In the genomic region with DNA sequence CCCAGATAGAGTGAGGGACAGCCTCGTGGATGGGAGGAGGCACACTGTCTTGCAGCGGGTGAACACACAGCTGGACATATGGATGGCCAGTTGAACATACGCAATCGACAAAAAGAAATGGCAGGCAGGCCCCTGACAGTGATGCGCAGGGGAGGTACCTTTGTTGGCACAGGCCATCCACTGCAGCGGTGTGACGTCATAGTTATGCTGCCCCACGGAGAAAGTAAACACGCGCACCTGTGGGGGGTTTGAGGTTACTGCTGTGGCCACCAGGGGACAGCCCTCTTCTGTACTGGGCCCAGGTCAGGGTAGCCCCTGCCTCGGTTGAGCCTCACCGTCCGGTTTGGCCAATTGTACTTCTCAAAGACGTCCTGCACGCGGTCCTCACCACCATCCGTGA, we compare ENCODE assay signal across 33 cellular contexts.
"Had no signal": no experiment of that assay in that cellular context is flagged by ENCODE, and none has a peak within 500 bp of the region (broad histone marks: within the 10 kb centered on the region; RNA-seq: fewer than 3 reads in every experiment).

No MANE protein-coding gene starts in this region.

- ATAC-seq: activated CD8-positive, alpha-beta memory T cell treated with anti-CD3 and anti-CD28 coated beads, Interleukin-2, amount 10 ng/mL, durations not matched to agents 7 days and 5 days; activated naive CD8-positive, alpha-beta T cell treated with anti-CD3 and anti-CD28 coated beads, Interleukin-2, amount 50 U/mL, for 24 hours; PC-3; SK-N-SH treated with all-trans-retinoic acid at 6 μM for 48 hours had no signal

- H3K9me3 Mint-ChIP-seq: activated CD4-positive, alpha-beta memory T cell treated with anti-CD3 and anti-CD28 coated beads, Interleukin-2, amount 10 ng/mL, durations not matched to agents 7 days and 5 days; activated naive CD4-positive, alpha-beta T cell treated with anti-CD3 and anti-CD28 coated beads, Interleukin-2, amount 10 ng/mL, durations not matched to agents 7 days and 5 days; activated naive CD8-positive, alpha-beta T cell treated with anti-CD3 and anti-CD28 coated beads, Interleukin-2, amount 50 U/mL, for 24 hours; central memory CD8-positive, alpha-beta T cell had no signal

- DNase-seq: activated CD4-positive, alpha-beta memory T cell treated with anti-CD3 and anti-CD28 coated beads, Interleukin-2, amount 10 ng/mL, durations not matched to agents 7 days and 5 days; activated CD4-positive, alpha-beta T cell treated with anti-CD3 and anti-CD28 coated beads for 1 hour; activated CD4-positive, alpha-beta T cell treated with anti-CD3 and anti-CD28 coated beads for 48 hours; activated CD4-positive, CD25-positive, alpha-beta regulatory T cell; activated CD8-positive, alpha-beta memory T cell treated with anti-CD3 and anti-CD28 coated beads for 24 hours; activated CD8-positive, alpha-beta memory T cell treated with anti-CD3 and anti-CD28 coated beads, Interleukin-2, amount 10 ng/mL, durations not matched to agents 7 days and 5 days; activated CD8-positive, alpha-beta memory T cell treated with anti-CD3 and anti-CD28 coated beads, Interleukin-2, amount 50 U/mL, for 48 hours; activated effector memory CD4-positive, alpha-beta T cell treated with Interleukin-2 at 50 U/mL for 16 hours; activated naive CD4-positive, alpha-beta T cell treated with anti-CD3 and anti-CD28 coated beads, Interleukin-2, amount 10 ng/mL, durations not matched to agents 7 days and 5 days; activated naive CD8-positive, alpha-beta T cell treated with anti-CD3 and anti-CD28 coated beads, Interleukin-2, amount 50 U/mL, for 24 hours; activated T-cell treated with anti-CD3 and anti-CD28 coated beads, Interleukin-2, amount 50 U/mL, for 48 hours; anterior cingulate cortex; NCI-H1105 treated with DMSO at 0.1 percent for 48 hours; NCI-H1436; NCI-H187; NCI-H2081 treated with DMSO at 0.1 percent for 48 hours; NCI-H226; NCI-H446 treated with DMSO at 0.1 percent for 48 hours; NCI-H524; PC-3; Peyer's patch; RPMI8226; SIG-M5; SW 1271; T-helper 1 cell; T-helper 2 cell; T-helper 9 cell had no signal

- H3K27me3 ChIP-seq: cardiac muscle cell, Peyer's patch had no signal

- H3K4me3 Mint-ChIP-seq: activated CD4-positive, alpha-beta memory T cell treated with anti-CD3 and anti-CD28 coated beads, Interleukin-2, amount 10 ng/mL, durations not matched to agents 7 days and 5 days; activated CD8-positive, alpha-beta memory T cell treated with anti-CD3 and anti-CD28 coated beads, Interleukin-2, amount 10 ng/mL, durations not matched to agents 7 days and 5 days; activated naive CD4-positive, alpha-beta T cell treated with anti-CD3 and anti-CD28 coated beads, Interleukin-2, amount 10 ng/mL, durations not matched to agents 7 days and 5 days; activated naive CD8-positive, alpha-beta T cell; activated naive CD8-positive, alpha-beta T cell treated with anti-CD3 and anti-CD28 coated beads, Interleukin-2, amount 50 U/mL, for 24 hours; brain; central memory CD8-positive, alpha-beta T cell had no signal

- H3K36me3 Mint-ChIP-seq: activated CD8-positive, alpha-beta memory T cell treated with anti-CD3 and anti-CD28 coated beads, Interleukin-2, amount 10 ng/mL, durations not matched to agents 7 days and 5 days; activated naive CD4-positive, alpha-beta T cell treated with anti-CD3 and anti-CD28 coated beads, Interleukin-2, amount 10 ng/mL, durations not matched to agents 7 days and 5 days; activated naive CD8-positive, alpha-beta T cell; brain had no signal

- H3K36me3 ChIP-seq: cardiac muscle cell, Peyer's patch had no signal

- H3K4me1 ChIP-seq: Peyer's patch had no signal

- H3K4me3 ChIP-seq: cardiac muscle cell, Peyer's patch had no signal

- H3K27ac Mint-ChIP-seq: activated CD4-positive, alpha-beta memory T cell treated with anti-CD3 and anti-CD28 coated beads, Interleukin-2, amount 10 ng/mL, durations not matched to agents 7 days and 5 days; activated CD8-positive, alpha-beta memory T cell treated with anti-CD3 and anti-CD28 coated beads, Interleukin-2, amount 10 ng/mL, durations not matched to agents 7 days and 5 days; activated naive CD4-positive, alpha-beta T cell treated with anti-CD3 and anti-CD28 coated beads, Interleukin-2, amount 10 ng/mL, durations not matched to agents 7 days and 5 days; activated naive CD8-positive, alpha-beta T cell; activated naive CD8-positive, alpha-beta T cell treated with anti-CD3 and anti-CD28 coated beads, Interleukin-2, amount 50 U/mL, for 24 hours had no signal

- H3K9me3 ChIP-seq: Peyer's patch had no signal

- H3K4me1 Mint-ChIP-seq: activated CD4-positive, alpha-beta memory T cell treated with anti-CD3 and anti-CD28 coated beads, Interleukin-2, amount 10 ng/mL, durations not matched to agents 7 days and 5 days; activated CD8-positive, alpha-beta memory T cell treated with anti-CD3 and anti-CD28 coated beads, Interleukin-2, amount 10 ng/mL, durations not matched to agents 7 days and 5 days; activated naive CD4-positive, alpha-beta T cell treated with anti-CD3 and anti-CD28 coated beads, Interleukin-2, amount 10 ng/mL, durations not matched to agents 7 days and 5 days; activated naive CD8-positive, alpha-beta T cell treated with anti-CD3 and anti-CD28 coated beads, Interleukin-2, amount 50 U/mL, for 24 hours had no signal

- H3K27me3 Mint-ChIP-seq: activated CD4-positive, alpha-beta memory T cell treated with anti-CD3 and anti-CD28 coated beads, Interleukin-2, amount 10 ng/mL, durations not matched to agents 7 days and 5 days; activated CD8-positive, alpha-beta memory T cell treated with anti-CD3 and anti-CD28 coated beads, Interleukin-2, amount 10 ng/mL, durations not matched to agents 7 days and 5 days; activated naive CD8-positive, alpha-beta T cell; activated naive CD8-positive, alpha-beta T cell treated with anti-CD3 and anti-CD28 coated beads, Interleukin-2, amount 50 U/mL, for 24 hours; brain; central memory CD8-positive, alpha-beta T cell had no signal

- H3K27ac ChIP-seq: cardiac muscle cell, Peyer's patch, VCaP had no signal
